In the genomic region with DNA sequence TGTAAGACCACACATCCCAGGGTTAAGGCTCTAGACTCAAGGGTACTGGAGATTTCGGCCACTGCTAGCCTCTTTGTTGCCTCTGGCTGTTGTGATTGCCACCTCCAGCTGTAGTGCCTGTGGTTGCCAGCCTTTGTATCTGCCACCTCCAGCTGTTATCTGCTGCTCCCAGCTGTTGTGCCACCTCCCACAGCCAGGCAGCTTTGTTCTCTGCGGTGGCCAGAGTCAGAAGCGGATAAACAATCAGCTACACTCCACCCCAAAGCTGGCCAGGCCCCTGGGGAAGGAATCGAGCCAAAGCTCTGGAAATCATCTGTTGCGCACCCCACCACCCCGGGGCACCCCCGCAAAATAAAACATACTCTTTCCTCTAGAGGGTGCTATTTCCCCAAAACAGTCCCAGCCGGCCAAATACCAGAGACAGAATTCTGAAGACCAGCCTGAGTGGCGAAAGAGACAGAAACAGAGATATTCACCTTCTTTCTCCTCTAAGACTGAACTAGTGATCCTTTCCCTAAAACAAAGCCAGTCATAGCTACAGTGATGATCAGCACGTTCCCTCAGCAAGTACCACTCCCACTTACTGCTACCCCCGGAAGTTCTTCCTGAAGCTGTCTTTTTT, we compare ENCODE assay signal across 8 cellular contexts. TPM values are rescaled to one million over a fixed set of nuclear protein-coding genes. Genes with fewer than 3 reads are reported as not detected.
DNase-seq lines count a peak whose midpoint lies in the region; ATAC-seq and TF ChIP-seq lines count a peak whose summit lies in the region.

No MANE protein-coding gene starts in this region.

- peaks cover 12% of the 10 kb centered on the region for H3K4me1 Mint-ChIP-seq in activated naive CD8-positive, alpha-beta T cell treated with anti-CD3 and anti-CD28 coated beads, Interleukin-2, amount 50 U/mL, for 24 hours

- ATAC-seq in HG03095 (IDR thresholded peaks at IDR 0.05; ENCODE audit: unreplicated experiment) (peak; percentile 68), HG03521 (IDR thresholded peaks at IDR 0.05; ENCODE audit: unreplicated experiment) (no peak)
- peak; percentile 76 for ATAC-seq in activated naive CD8-positive, alpha-beta T cell treated with anti-CD3 and anti-CD28 coated beads, Interleukin-2, amount 50 U/mL, for 24 hours

- TF ChIP-seq CTCF in GM12865 (IDR thresholded peaks at IDR 0.05; ENCODE audit: insufficient read depth, low read depth, low read length, missing control alignments) = peak; percentile 57
- TF ChIP-seq CTCF in cardiac muscle cell (IDR thresholded peaks at IDR 0.05; ENCODE audit: low read depth, low read length) = peak; percentile 65

- no peaks in the 10 kb centered on the region for H3K9me3 ChIP-seq in cardiac muscle cell (ENCODE audit: low read depth)

- peaks cover 3% of the 10 kb centered on the region for H3K4me1 ChIP-seq in cardiac muscle cell (ENCODE audit: low read depth)

- intact Hi-C loops in posterior cingulate gyrus (cut with DNase I) = loop anchor here (2.0 kb wide), 1 partner anchor 32 kb away; no protein-coding TSS in a partner anchor

- no peak overlapping the region for H3K27ac ChIP-seq in cardiac muscle cell

- H3K4me3 Mint-ChIP-seq in activated naive CD8-positive, alpha-beta T cell treated with anti-CD3 and anti-CD28 coated beads, Interleukin-2, amount 50 U/mL, for 24 hours = peak overlapping the region; percentile 63

- peak; percentile 46 for DNase-seq in ACHN
- DNase-seq in GM12865 (ENCODE audit: low read depth) = peak; percentile 45
- peak; percentile 73 for DNase-seq in OCI-M2 (lab: John Stamatoyannopoulos, UW; ENCODE audit: unreplicated experiment)
- DNase-seq in activated naive CD8-positive, alpha-beta T cell treated with anti-CD3 and anti-CD28 coated beads, Interleukin-2, amount 50 U/mL, for 24 hours = peak; percentile 46
- peak; percentile 49 to 62 for DNase-seq in cardiac muscle cell (ENCODE audit: low read depth in 1 of 2, low spot score in 1 of 2)
- DNase-seq in posterior cingulate gyrus = peak; percentile 76 to 98 (median 86)

- peaks cover 5% of the 10 kb centered on the region for H3K27me3 ChIP-seq in cardiac muscle cell

- H3K9me3 Mint-ChIP-seq in activated naive CD8-positive, alpha-beta T cell treated with anti-CD3 and anti-CD28 coated beads, Interleukin-2, amount 50 U/mL, for 24 hours = no peaks in the 10 kb centered on the region

- H3K36me3 Mint-ChIP-seq in activated naive CD8-positive, alpha-beta T cell treated with anti-CD3 and anti-CD28 coated beads, Interleukin-2, amount 50 U/mL, for 24 hours (ENCODE audit: low read depth) = no peaks in the 10 kb centered on the region

- H3K27ac Mint-ChIP-seq in activated naive CD8-positive, alpha-beta T cell treated with anti-CD3 and anti-CD28 coated beads, Interleukin-2, amount 50 U/mL, for 24 hours = peak overlapping the region; percentile 48

- in situ Hi-C loops in ACHN (cut with HindIII; ENCODE audit: low pct_ligation_motif_present, low pct_unique_long_range_greater_than_20kb, low sequenced_read_pairs) = no loop called here

- no peak overlapping the region for H3K4me3 ChIP-seq in GM12865 (ENCODE audit: low read depth, low read length)
- H3K4me3 ChIP-seq in cardiac muscle cell = no peak overlapping the region

- no peaks in the 10 kb centered on the region for H3K36me3 ChIP-seq in cardiac muscle cell

- peaks cover 11% of the 10 kb centered on the region for H3K27me3 Mint-ChIP-seq in activated naive CD8-positive, alpha-beta T cell treated with anti-CD3 and anti-CD28 coated beads, Interleukin-2, amount 50 U/mL, for 24 hours

RNA-seq across cellular contexts. Expression of a gene that starts 14.8 kb away (rescaled TPM):
- 3.7 and 4.7 TPM in 2 replicates for total RNA-seq in cardiac muscle cell
- polyA plus RNA-seq in cardiac muscle cell = 4.9 and 5.9 TPM in 2 replicates

RNA-seq across cellular contexts. Expression of a gene that starts 23.4 kb away (rescaled TPM):
- total RNA-seq in cardiac muscle cell = 0.11 and 0.42 TPM in 2 replicates
- 0.35 and 0.54 TPM in 2 replicates for polyA plus RNA-seq in cardiac muscle cell

RNA-seq across cellular contexts. Expression of a gene that starts 34.7 kb away (rescaled TPM):
- total RNA-seq in cardiac muscle cell = 0.03 and 0.11 TPM in 2 replicates
- 0.09 TPM in 1 of 2 replicates, not detected in the other for polyA plus RNA-seq in cardiac muscle cell

RNA-seq across cellular contexts. Expression of a gene that starts 51.8 kb away (rescaled TPM):
- 23.0 and 29.1 TPM in 2 replicates for total RNA-seq in cardiac muscle cell
- polyA plus RNA-seq in cardiac muscle cell = 21.1 and 32.2 TPM in 2 replicates
